ENCODE assay signal across 17 cellular contexts in genomic region chr18:36456622-36457021, GRCh38.
"Had no signal": no experiment of that assay in that cellular context is flagged by ENCODE, and none has a peak within 500 bp of the region (broad histone marks: within the 10 kb centered on the region; RNA-seq: fewer than 3 reads in every experiment).

No MANE protein-coding gene starts in this region.

- H3K9me3 Mint-ChIP-seq: dendritic cell treated with granulocyte-macrophage colony-stimulating factor and Interleukin-4, amounts not matched to agents 40 ng/mL and 50 ng/mL, for 4 days; effector memory CD8-positive, alpha-beta T cell; naive B cell; stimulated activated naive CD8-positive, alpha-beta T cell treated with anti-CD3 and anti-CD28 coated beads, Interleukin-15, Interleukin-2, amounts not matched to agents 100 ng/mL and 50 ng/mL, for 24 hours had no signal

- H3K9me3 ChIP-seq: left lung, neutrophil, testis, tibial nerve had no signal

- H3K4me3 Mint-ChIP-seq: dendritic cell treated with granulocyte-macrophage colony-stimulating factor and Interleukin-4, amounts not matched to agents 40 ng/mL and 50 ng/mL, for 4 days; effector memory CD8-positive, alpha-beta T cell; naive B cell; stimulated activated naive CD8-positive, alpha-beta T cell treated with anti-CD3 and anti-CD28 coated beads, Interleukin-15, Interleukin-2, amounts not matched to agents 100 ng/mL and 50 ng/mL, for 24 hours had no signal

- H3K4me1 ChIP-seq: left lung, testis, tibial nerve had no signal

- DNase-seq: cerebellar nuclear complex; effector memory CD8-positive, alpha-beta T cell; foreskin melanocyte; head of caudate nucleus; hypothalamus; kidney glomerular epithelial cell; left lung; mesenchymal stem cell; naive B cell; stimulated activated CD4-positive, alpha-beta T cell treated with anti-CD3 and anti-CD28 coated beads, Interleukin-2, amount 100 ng/mL, for 48 hours; testis had no signal

- H3K4me3 ChIP-seq: left lung, lung, smooth muscle cell, testis, tibial nerve had no signal

- H3K4me1 Mint-ChIP-seq: naive B cell had no signal

- H3K36me3 ChIP-seq: left lung, neutrophil, tibial nerve had no signal

- H3K27ac ChIP-seq: left lung, neutrophil, testis, tibial nerve had no signal

- H3K27ac Mint-ChIP-seq: dendritic cell treated with granulocyte-macrophage colony-stimulating factor and Interleukin-4, amounts not matched to agents 40 ng/mL and 50 ng/mL, for 4 days; effector memory CD8-positive, alpha-beta T cell; stimulated activated naive CD8-positive, alpha-beta T cell treated with anti-CD3 and anti-CD28 coated beads, Interleukin-15, Interleukin-2, amounts not matched to agents 100 ng/mL and 50 ng/mL, for 24 hours had no signal

- H3K36me3 Mint-ChIP-seq: naive B cell had no signal

- H3K27me3 ChIP-seq: left lung, neutrophil, testis, tibial nerve had no signal

- ATAC-seq: effector memory CD8-positive, alpha-beta T cell; left lung had no signal
